In genomic region chr6:43629104-43629504, GRCh38 we compare ENCODE assay signal across 8 cellular contexts. TPM values are rescaled to one million over a fixed set of nuclear protein-coding genes. Genes with fewer than 3 reads are reported as not detected.
DNase-seq lines count a peak whose midpoint lies in the region; ATAC-seq and TF ChIP-seq lines count a peak whose summit lies in the region.

A gene with protein sequence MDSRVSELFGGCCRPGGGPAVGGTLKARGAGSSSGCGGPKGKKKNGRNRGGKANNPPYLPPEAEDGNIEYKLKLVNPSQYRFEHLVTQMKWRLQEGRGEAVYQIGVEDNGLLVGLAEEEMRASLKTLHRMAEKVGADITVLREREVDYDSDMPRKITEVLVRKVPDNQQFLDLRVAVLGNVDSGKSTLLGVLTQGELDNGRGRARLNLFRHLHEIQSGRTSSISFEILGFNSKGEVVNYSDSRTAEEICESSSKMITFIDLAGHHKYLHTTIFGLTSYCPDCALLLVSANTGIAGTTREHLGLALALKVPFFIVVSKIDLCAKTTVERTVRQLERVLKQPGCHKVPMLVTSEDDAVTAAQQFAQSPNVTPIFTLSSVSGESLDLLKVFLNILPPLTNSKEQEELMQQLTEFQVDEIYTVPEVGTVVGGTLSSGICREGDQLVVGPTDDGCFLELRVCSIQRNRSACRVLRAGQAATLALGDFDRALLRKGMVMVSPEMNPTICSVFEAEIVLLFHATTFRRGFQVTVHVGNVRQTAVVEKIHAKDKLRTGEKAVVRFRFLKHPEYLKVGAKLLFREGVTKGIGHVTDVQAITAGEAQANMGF (minus strand): TSS chr6:43629264. CDS start chr6:43629162, 102 bp downstream.

- H3K36me3 ChIP-seq in mucosa of rectum (ENCODE audit: control insufficient read depth in 2 of 2, insufficient read depth in 2 of 2, low read length in 2 of 2), result peaks cover 21 to 27% of the 10 kb centered on the region in 2 donors

- peak; percentile 100 for DNase-seq in DMS 273 (lab: John Stamatoyannopoulos, UW; ENCODE audit: unreplicated experiment)
- peak; percentile 77 for DNase-seq in OCI-M2 (lab: John Stamatoyannopoulos, UW; ENCODE audit: unreplicated experiment)
- DNase-seq in activated T-cell treated with anti-CD3 and anti-CD28 coated beads for 48 hours (ENCODE audit: low read depth), result peak; percentile 95
- peak; percentile 82 for DNase-seq in epithelial cell of proximal tubule (ENCODE audit: low read depth)
- DNase-seq in stimulated activated CD8-positive, alpha-beta memory T cell treated with anti-CD3 and anti-CD28 coated beads, Interleukin-7, amount 100 ng/mL, for 1 hour (ENCODE audit: low read depth in 2 of 2), result peak; percentile 88 to 93

- H3K9ac ChIP-seq in mucosa of rectum (ENCODE audit: low read depth in 1 of 2, low read length in 2 of 2), result peak within 1 kb of the TSS; percentile 96

- peak; percentile 85 for ATAC-seq in GM21529 (IDR thresholded peaks at IDR 0.05; ENCODE audit: unreplicated experiment)

- TF ChIP-seq CTCF in epithelial cell of proximal tubule (conservative IDR thresholded peaks at IDR 0.05; ENCODE audit: low read depth, low read length), result no peak

- no peaks in the 10 kb centered on the region for H3K27me3 ChIP-seq in mucosa of rectum (ENCODE audit: control insufficient read depth in 2 of 2, insufficient read depth in 2 of 2, low read length in 2 of 2)

- H3K4me3 ChIP-seq in epithelial cell of proximal tubule (ENCODE audit: low read depth, low read length) (peak within 1 kb of the TSS; percentile 100), mucosa of rectum (ENCODE audit: low read length in 2 of 2) (peak within 1 kb of the TSS; percentile 93 to 95)

- peaks cover 2% of the 10 kb centered on the region for H3K36me3 Mint-ChIP-seq in IgD-negative memory B cell

- H3K27me3 Mint-ChIP-seq in IgD-negative memory B cell, result no peaks in the 10 kb centered on the region

- H3K9me3 Mint-ChIP-seq in IgD-negative memory B cell, result no peaks in the 10 kb centered on the region

- H3K27ac Mint-ChIP-seq in IgD-negative memory B cell, result peak within 1 kb of the TSS; percentile 96 to 97 (median 96)

- H3K9me3 ChIP-seq in mucosa of rectum (ENCODE audit: control insufficient read depth in 2 of 2, low read length in 2 of 2), result no peaks in the 10 kb centered on the region

- H3K27ac ChIP-seq in mucosa of rectum (ENCODE audit: low read depth in 2 of 2, low read length in 2 of 2), result peak within 1 kb of the TSS; percentile 96 to 99

- H3K4me1 ChIP-seq in mucosa of rectum (ENCODE audit: control insufficient read depth in 2 of 2, insufficient read depth in 2 of 2, low read length in 2 of 2), result peaks cover 16 to 17% of the 10 kb centered on the region in 2 donors

- peak within 1 kb of the TSS; percentile 95 to 100 (median 98) for H3K4me3 Mint-ChIP-seq in IgD-negative memory B cell

- peaks cover 14 to 24% (median 19%) of the 10 kb centered on the region in 3 donors for H3K4me1 Mint-ChIP-seq in IgD-negative memory B cell

RNA-seq across cellular contexts. Expression of the gene that starts here (rescaled TPM):
- 5.5 TPM for polyA plus RNA-seq in IgD-negative memory B cell
- 49.6 and 85.6 TPM in 2 replicates for total RNA-seq in epithelial cell of proximal tubule

Comparison
In these comparisons a context has a peak if more than half of its experiments do, and no peak if none do; other contexts are left out.
1. Peak in every context shown above with its lines: DNase-seq, ATAC-seq, H3K4me3 ChIP-seq and H3K27ac ChIP-seq.